Comparison of ENCODE assay signal across 1 cellular context in the genomic region with DNA sequence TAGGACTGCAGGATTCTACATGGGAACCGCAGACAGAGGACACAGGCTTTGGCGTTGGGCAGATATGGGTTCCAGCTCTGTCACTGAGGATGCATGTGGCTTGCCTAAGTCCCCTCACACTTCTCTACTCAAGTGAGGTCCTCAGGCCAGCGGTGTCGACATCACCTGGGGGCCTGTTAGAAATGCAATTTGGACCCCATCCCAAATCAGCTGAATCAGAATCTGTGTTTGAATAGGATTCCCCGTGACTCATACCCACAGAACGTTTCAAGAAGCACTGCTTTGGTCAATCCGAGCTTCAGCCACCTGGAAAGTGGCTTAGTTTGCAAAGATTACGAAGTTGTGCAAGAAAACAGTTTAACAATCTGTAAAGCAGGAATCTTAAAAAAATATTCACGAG.
TF ChIP-seq lines count a peak whose summit lies in the region.

No MANE protein-coding gene starts in this region.

TF ChIP-seq in GM23338, 12 proteins besides CTCF, POLR2A, EP300 and RAD21 (continued from another document):
- TF ChIP-seq, protein P1, sequence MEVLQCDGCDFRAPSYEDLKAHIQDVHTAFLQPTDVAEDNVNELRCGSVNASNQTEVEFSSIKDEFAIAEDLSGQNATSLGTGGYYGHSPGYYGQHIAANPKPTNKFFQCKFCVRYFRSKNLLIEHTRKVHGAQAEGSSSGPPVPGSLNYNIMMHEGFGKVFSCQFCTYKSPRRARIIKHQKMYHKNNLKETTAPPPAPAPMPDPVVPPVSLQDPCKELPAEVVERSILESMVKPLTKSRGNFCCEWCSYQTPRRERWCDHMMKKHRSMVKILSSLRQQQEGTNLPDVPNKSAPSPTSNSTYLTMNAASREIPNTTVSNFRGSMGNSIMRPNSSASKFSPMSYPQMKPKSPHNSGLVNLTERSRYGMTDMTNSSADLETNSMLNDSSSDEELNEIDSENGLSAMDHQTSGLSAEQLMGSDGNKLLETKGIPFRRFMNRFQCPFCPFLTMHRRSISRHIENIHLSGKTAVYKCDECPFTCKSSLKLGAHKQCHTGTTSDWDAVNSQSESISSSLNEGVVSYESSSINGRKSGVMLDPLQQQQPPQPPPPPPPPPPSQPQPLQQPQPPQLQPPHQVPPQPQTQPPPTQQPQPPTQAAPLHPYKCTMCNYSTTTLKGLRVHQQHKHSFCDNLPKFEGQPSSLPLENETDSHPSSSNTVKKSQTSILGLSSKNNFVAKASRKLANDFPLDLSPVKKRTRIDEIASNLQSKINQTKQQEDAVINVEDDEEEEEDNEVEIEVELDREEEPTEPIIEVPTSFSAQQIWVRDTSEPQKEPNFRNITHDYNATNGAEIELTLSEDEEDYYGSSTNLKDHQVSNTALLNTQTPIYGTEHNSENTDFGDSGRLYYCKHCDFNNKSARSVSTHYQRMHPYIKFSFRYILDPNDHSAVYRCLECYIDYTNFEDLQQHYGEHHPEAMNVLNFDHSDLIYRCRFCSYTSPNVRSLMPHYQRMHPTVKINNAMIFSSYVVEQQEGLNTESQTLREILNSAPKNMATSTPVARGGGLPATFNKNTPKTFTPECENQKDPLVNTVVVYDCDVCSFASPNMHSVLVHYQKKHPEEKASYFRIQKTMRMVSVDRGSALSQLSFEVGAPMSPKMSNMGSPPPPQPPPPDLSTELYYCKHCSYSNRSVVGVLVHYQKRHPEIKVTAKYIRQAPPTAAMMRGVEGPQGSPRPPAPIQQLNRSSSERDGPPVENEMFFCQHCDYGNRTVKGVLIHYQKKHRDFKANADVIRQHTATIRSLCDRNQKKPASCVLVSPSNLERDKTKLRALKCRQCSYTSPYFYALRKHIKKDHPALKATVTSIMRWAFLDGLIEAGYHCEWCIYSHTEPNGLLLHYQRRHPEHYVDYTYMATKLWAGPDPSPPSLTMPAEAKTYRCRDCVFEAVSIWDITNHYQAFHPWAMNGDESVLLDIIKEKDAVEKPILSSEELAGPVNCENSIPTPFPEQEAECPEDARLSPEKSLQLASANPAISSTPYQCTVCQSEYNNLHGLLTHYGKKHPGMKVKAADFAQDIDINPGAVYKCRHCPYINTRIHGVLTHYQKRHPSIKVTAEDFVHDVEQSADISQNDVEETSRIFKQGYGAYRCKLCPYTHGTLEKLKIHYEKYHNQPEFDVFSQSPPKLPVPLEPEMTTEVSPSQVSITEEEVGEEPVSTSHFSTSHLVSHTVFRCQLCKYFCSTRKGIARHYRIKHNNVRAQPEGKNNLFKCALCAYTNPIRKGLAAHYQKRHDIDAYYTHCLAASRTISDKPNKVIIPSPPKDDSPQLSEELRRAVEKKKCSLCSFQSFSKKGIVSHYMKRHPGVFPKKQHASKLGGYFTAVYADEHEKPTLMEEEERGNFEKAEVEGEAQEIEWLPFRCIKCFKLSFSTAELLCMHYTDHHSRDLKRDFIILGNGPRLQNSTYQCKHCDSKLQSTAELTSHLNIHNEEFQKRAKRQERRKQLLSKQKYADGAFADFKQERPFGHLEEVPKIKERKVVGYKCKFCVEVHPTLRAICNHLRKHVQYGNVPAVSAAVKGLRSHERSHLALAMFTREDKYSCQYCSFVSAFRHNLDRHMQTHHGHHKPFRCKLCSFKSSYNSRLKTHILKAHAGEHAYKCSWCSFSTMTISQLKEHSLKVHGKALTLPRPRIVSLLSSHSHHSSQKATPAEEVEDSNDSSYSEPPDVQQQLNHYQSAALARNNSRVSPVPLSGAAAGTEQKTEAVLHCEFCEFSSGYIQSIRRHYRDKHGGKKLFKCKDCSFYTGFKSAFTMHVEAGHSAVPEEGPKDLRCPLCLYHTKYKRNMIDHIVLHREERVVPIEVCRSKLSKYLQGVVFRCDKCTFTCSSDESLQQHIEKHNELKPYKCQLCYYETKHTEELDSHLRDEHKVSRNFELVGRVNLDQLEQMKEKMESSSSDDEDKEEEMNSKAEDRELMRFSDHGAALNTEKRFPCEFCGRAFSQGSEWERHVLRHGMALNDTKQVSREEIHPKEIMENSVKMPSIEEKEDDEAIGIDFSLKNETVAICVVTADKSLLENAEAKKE (CRISPR knock-in tag; IDR thresholded peaks at IDR 0.05) = no peak
- TF ChIP-seq POLR2AphosphoS5 (IDR thresholded peaks at IDR 0.05; ENCODE audit: low read depth) (no peak), CREB1 (CRISPR knock-in tag; IDR thresholded peaks at IDR 0.05; ENCODE audit: low read depth) (no peak), EZH2 (IDR thresholded peaks at IDR 0.05; ENCODE audit: low read depth, unreplicated experiment) (no peak), EZH2phosphoT487 (IDR thresholded peaks at IDR 0.05; ENCODE audit: unreplicated experiment) (no peak), STAT1 (IDR thresholded peaks at IDR 0.05; ENCODE audit: unreplicated experiment) (no peak), NANOG (IDR thresholded peaks at IDR 0.05; ENCODE audit: borderline replicate concordance) (no peak), ZNF331 (CRISPR knock-in tag; IDR thresholded peaks at IDR 0.05; ENCODE audit: low read depth) (no peak), JUNB (IDR thresholded peaks at IDR 0.05; ENCODE audit: unreplicated experiment) (no peak)
- TF ChIP-seq, protein P2, sequence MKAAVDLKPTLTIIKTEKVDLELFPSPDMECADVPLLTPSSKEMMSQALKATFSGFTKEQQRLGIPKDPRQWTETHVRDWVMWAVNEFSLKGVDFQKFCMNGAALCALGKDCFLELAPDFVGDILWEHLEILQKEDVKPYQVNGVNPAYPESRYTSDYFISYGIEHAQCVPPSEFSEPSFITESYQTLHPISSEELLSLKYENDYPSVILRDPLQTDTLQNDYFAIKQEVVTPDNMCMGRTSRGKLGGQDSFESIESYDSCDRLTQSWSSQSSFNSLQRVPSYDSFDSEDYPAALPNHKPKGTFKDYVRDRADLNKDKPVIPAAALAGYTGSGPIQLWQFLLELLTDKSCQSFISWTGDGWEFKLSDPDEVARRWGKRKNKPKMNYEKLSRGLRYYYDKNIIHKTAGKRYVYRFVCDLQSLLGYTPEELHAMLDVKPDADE (IDR thresholded peaks at IDR 0.05) = no peak
TF ChIP-seq in GM23338: peak in this region for 0.
